ENCODE assay signal across 22 cellular contexts in genomic region chr14:76699209-76699608, GRCh38.
"Had no signal": no experiment of that assay in that cellular context is flagged by ENCODE, and none has a peak within 500 bp of the region (broad histone marks: within the 10 kb centered on the region; RNA-seq: fewer than 3 reads in every experiment).

No MANE protein-coding gene starts in this region.

- H3K27me3 ChIP-seq: heart right ventricle, hepatocyte, left lung, ovary, right atrium auricular region, right lobe of liver, stomach, tibial nerve, uterus had no signal

- H3K4me3 ChIP-seq: heart right ventricle, hepatocyte, left lung, lower lobe of right lung, ovary, right atrium auricular region, right lobe of liver, smooth muscle cell, stomach, thoracic aorta, tibial nerve, uterus had no signal

- H3K36me3 ChIP-seq: heart right ventricle, left lung, lower lobe of right lung, ovary, right atrium auricular region, right lobe of liver, stomach, thoracic aorta, tibial nerve, uterus had no signal

- DNase-seq: heart right ventricle; kidney glomerular epithelial cell; left cardiac atrium; left lung; lower lobe of right lung; mammary epithelial cell; mesenchymal stem cell; naive B cell; ovary; right lobe of liver; stimulated activated CD4-positive, alpha-beta T cell treated with anti-CD3 and anti-CD28 coated beads, Interleukin-1b, Interleukin-23, amount 100 ng/mL, for 48 hours; stimulated activated CD4-positive, alpha-beta T cell treated with anti-CD3 and anti-CD28 coated beads, Interleukin-4, amount 100 ng/mL, for 1 hour; stimulated activated naive B cell treated with anti-CD40 and anti-IgM and Interleukin-4, amounts not matched to agents 10 μg/mL and 1 μg/mL and 100 μg/mL, for 72 hours; stimulated activated naive CD8-positive, alpha-beta T cell treated with anti-CD3 and anti-CD28 coated beads, Interleukin-15, Interleukin-2, amounts not matched to agents 100 U/mL and 50 U/mL, for 24 hours; stomach; uterus had no signal

- H3K9me3 ChIP-seq: heart right ventricle, left lung, lower lobe of right lung, ovary, right atrium auricular region, right lobe of liver, stomach, thoracic aorta, tibial nerve, uterus had no signal

- ATAC-seq: left lung; lower lobe of right lung; natural killer cell treated with Interleukin-12 subunit alpha and Interleukin-12 subunit beta and Interleukin-15 and Interleukin-18, amount 100 ng/mL, for 72 hours; right lobe of liver; stimulated activated naive B cell treated with anti-CD40 and anti-IgM and Interleukin-4, amounts not matched to agents 10 μg/mL and 1 μg/mL and 100 μg/mL, for 72 hours; stimulated activated naive CD8-positive, alpha-beta T cell treated with anti-CD3 and anti-CD28 coated beads, Interleukin-15, Interleukin-2, amounts not matched to agents 100 U/mL and 50 U/mL, for 24 hours had no signal

- H3K27ac ChIP-seq: heart right ventricle, hepatocyte, left lung, lower lobe of right lung, ovary, right lobe of liver, stomach, tibial nerve, uterus had no signal

- H3K4me1 ChIP-seq: left lung, lower lobe of right lung, stomach, uterus had no signal
